14 cellular contexts compared by ENCODE assay signal in the genomic region with DNA sequence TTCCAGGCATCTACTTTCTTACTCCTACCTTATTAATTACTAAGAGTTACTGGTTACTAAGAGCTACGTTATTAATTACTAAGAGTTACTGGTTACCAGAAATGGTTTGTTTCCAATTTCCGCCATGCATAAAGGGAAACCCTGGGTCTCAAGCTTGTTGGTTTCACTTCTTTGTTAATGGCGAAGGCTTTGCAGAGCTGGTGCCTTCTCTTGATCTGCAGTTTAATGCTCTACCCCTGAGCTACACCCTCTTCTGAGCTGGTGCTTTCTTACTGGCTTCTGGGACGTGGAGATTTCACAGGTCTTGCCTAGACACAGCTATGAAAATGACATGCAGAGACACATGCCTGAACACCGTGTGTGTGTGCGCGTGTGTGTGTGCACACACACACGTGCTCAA. TPM values are rescaled to one million over a fixed set of nuclear protein-coding genes. Genes with fewer than 3 reads are reported as not detected.
DNase-seq lines count a peak whose midpoint lies in the region; ATAC-seq and TF ChIP-seq lines count a peak whose summit lies in the region.
"Had no signal": no experiment of that assay in that cellular context is flagged by ENCODE, and none has a peak within 500 bp of the region (broad histone marks: within the 10 kb centered on the region; RNA-seq: fewer than 3 reads in every experiment).

No MANE protein-coding gene starts in this region.

- DNase-seq in activated B cell treated with CpG ODN at 0.5 μM for 24 hours (no peak), Right ventricle myocardium inferior (ENCODE audit: missing footprints) (no peak), HK-2 (ENCODE audit: unreplicated experiment) (no peak), AG08395 (ENCODE audit: low spot score) (no peak)
- no peak for DNase-seq in stimulated activated CD4-positive, alpha-beta T cell treated with anti-CD3 and anti-CD28 coated beads, Interleukin-4, amount 100 ng/mL, for 4 hours
- DNase-seq: C1 segment of cervical spinal cord; central memory CD4-positive, alpha-beta T cell; GDM1; NCI-H1092; NCI-H526; upper lobe of right lung had no signal

- no peaks in the 10 kb centered on the region for H3K36me3 ChIP-seq in neural cell (ENCODE audit: insufficient read depth, low read length)
- H3K36me3 ChIP-seq: upper lobe of right lung had no signal

- H3K4me2 ChIP-seq in neural cell (ENCODE audit: low read length) = no peak overlapping the region

- no peak overlapping the region for H3K4me3 ChIP-seq in neural cell (ENCODE audit: low read length)
- H3K4me3 ChIP-seq: upper lobe of right lung had no signal

- H3K9ac ChIP-seq in neural cell (ENCODE audit: low read length) = no peak overlapping the region

- H3K27me3 ChIP-seq in neural cell (ENCODE audit: insufficient read depth, low read depth, low read length) = no peaks in the 10 kb centered on the region
- H3K27me3 ChIP-seq: upper lobe of right lung had no signal

- peak overlapping the region; percentile 25 for H3K27ac ChIP-seq in neural cell (ENCODE audit: low read length)
- H3K27ac ChIP-seq: upper lobe of right lung had no signal

- H3K27me3 Mint-ChIP-seq in activated B cell treated with CpG ODN at 0.5 μM for 24 hours = no peaks in the 10 kb centered on the region

- CTCF ChIA-PET in activated B cell treated with CpG ODN at 0.5 μM for 24 hours (lab: Charles Lee) = interaction anchor here (0.8 kb wide), 1 partner anchor 9 kb away, joined by 3 read pairs; no protein-coding TSS in a partner anchor

- ATAC-seq in GM18861 (IDR thresholded peaks at IDR 0.05; ENCODE audit: unreplicated experiment) (peak; percentile 71), HG03139 (IDR thresholded peaks at IDR 0.05; ENCODE audit: unreplicated experiment) (peak; percentile 51), activated B cell treated with CpG ODN at 0.5 μM for 24 hours (ENCODE audit: low read depth) (peak; percentile 47), Right ventricle myocardium inferior (no peak)
- ATAC-seq: upper lobe of right lung had no signal

- no peak overlapping the region for H3K4me3 Mint-ChIP-seq in activated B cell treated with CpG ODN at 0.5 μM for 24 hours

- intact Hi-C loops in activated B cell treated with CpG ODN at 0.5 μM for 24 hours (cut with micrococcal nuclease) = no loop called here
- intact Hi-C loops in Right ventricle myocardium inferior (cut with DNase I) = no loop called here

- POLR2A ChIA-PET in activated B cell treated with CpG ODN at 0.5 μM for 24 hours (lab: Charles Lee) = no interaction called here

- H3K9me3 Mint-ChIP-seq in activated B cell treated with CpG ODN at 0.5 μM for 24 hours = no peaks in the 10 kb centered on the region

- no peak for TF ChIP-seq CTCF in activated B cell treated with CpG ODN at 0.5 μM for 24 hours (IDR thresholded peaks at IDR 0.05)
- TF ChIP-seq CTCF in neural cell (IDR thresholded peaks at IDR 0.05; ENCODE audit: poor library complexity, severe bottlenecking) = no peak

- no peak overlapping the region for H3K27ac Mint-ChIP-seq in activated B cell treated with CpG ODN at 0.5 μM for 24 hours

- H3K4me1 Mint-ChIP-seq in activated B cell treated with CpG ODN at 0.5 μM for 24 hours = peaks cover 10% of the 10 kb centered on the region

- no peaks in the 10 kb centered on the region for H4K20me1 ChIP-seq in neural cell (ENCODE audit: insufficient read depth)

- H3F3A ChIP-seq in neural cell (ENCODE audit: insufficient read depth, low read length, poor library complexity, severe bottlenecking) = no peaks in the 10 kb centered on the region

- H3K9me2 ChIP-seq in neural cell (ENCODE audit: insufficient read depth, low read length) = no peaks in the 10 kb centered on the region

- no peak for TF ChIP-seq RAD21 in neural cell (conservative IDR thresholded peaks at IDR 0.05)

- H3K79me2 ChIP-seq in neural cell (replicated peaks; ENCODE audit: insufficient read depth, low read length) = no peaks in the 10 kb centered on the region

- H3K36me3 Mint-ChIP-seq in activated B cell treated with CpG ODN at 0.5 μM for 24 hours (ENCODE audit: low read depth) = no peaks in the 10 kb centered on the region

- no peak overlapping the region for H2AFZ ChIP-seq in neural cell (ENCODE audit: low read depth, low read length)

- no peak for TF ChIP-seq EP300 in neural cell (conservative IDR thresholded peaks at IDR 0.05; ENCODE audit: poor library complexity, severe bottlenecking)

- no peaks in the 10 kb centered on the region for H3K9me3 ChIP-seq in neural cell (ENCODE audit: low read length)
- H3K9me3 ChIP-seq: upper lobe of right lung had no signal

TF ChIP-seq in neural cell, 6 proteins besides CTCF, POLR2A, EP300 and RAD21:
- TF ChIP-seq POLR2AphosphoS5 (IDR thresholded peaks at IDR 0.05) (no peak), TAF1 (IDR thresholded peaks at IDR 0.05; ENCODE audit: low read depth) (no peak), EZH2 (IDR thresholded peaks at IDR 0.05; ENCODE audit: borderline replicate concordance, insufficient read depth, low read length, poor library complexity, severe bottlenecking) (no peak), MXI1 (conservative IDR thresholded peaks at IDR 0.05; ENCODE audit: poor library complexity, severe bottlenecking) (no peak), SMC3 (conservative IDR thresholded peaks at IDR 0.05; ENCODE audit: poor library complexity) (no peak)
- TF ChIP-seq, protein P1, sequence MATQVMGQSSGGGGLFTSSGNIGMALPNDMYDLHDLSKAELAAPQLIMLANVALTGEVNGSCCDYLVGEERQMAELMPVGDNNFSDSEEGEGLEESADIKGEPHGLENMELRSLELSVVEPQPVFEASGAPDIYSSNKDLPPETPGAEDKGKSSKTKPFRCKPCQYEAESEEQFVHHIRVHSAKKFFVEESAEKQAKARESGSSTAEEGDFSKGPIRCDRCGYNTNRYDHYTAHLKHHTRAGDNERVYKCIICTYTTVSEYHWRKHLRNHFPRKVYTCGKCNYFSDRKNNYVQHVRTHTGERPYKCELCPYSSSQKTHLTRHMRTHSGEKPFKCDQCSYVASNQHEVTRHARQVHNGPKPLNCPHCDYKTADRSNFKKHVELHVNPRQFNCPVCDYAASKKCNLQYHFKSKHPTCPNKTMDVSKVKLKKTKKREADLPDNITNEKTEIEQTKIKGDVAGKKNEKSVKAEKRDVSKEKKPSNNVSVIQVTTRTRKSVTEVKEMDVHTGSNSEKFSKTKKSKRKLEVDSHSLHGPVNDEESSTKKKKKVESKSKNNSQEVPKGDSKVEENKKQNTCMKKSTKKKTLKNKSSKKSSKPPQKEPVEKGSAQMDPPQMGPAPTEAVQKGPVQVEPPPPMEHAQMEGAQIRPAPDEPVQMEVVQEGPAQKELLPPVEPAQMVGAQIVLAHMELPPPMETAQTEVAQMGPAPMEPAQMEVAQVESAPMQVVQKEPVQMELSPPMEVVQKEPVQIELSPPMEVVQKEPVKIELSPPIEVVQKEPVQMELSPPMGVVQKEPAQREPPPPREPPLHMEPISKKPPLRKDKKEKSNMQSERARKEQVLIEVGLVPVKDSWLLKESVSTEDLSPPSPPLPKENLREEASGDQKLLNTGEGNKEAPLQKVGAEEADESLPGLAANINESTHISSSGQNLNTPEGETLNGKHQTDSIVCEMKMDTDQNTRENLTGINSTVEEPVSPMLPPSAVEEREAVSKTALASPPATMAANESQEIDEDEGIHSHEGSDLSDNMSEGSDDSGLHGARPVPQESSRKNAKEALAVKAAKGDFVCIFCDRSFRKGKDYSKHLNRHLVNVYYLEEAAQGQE (IDR thresholded peaks at IDR 0.05; ENCODE audit: borderline replicate concordance) = no peak

RNA-seq across cellular contexts. Expression of a gene that starts 0.6 kb away (rescaled TPM):
- not detected in 2 replicates for total RNA-seq in activated B cell treated with CpG ODN at 0.5 μM for 24 hours
- polyA plus RNA-seq in neural cell = 8.9 and 9.2 TPM in 2 replicates
- polyA minus RNA-seq in neural cell = 1.2 and 3.8 TPM in 2 replicates
- total RNA-seq in Right ventricle myocardium inferior = not detected
- total RNA-seq: upper lobe of right lung had no signal

RNA-seq across cellular contexts. Expression of a gene that starts 26.9 kb away (rescaled TPM):
- total RNA-seq in activated B cell treated with CpG ODN at 0.5 μM for 24 hours (not detected in 2 replicates), Right ventricle myocardium inferior (not detected)
- 0.41 TPM in 1 of 2 replicates, not detected in the other for polyA plus RNA-seq in neural cell
- polyA minus RNA-seq in neural cell = not detected in 2 replicates
- total RNA-seq: upper lobe of right lung had no signal

RNA-seq across cellular contexts. Expression of a gene that starts 51.1 kb away (rescaled TPM):
- not detected in 2 replicates for total RNA-seq in activated B cell treated with CpG ODN at 0.5 μM for 24 hours
- polyA plus RNA-seq in neural cell = not detected in 2 replicates
- 0.46 and 0.49 TPM in 2 replicates for polyA minus RNA-seq in neural cell
- not detected for total RNA-seq in Right ventricle myocardium inferior
- total RNA-seq: upper lobe of right lung had no signal
